ENCODE assay signal across 16 cellular contexts in the genomic region with DNA sequence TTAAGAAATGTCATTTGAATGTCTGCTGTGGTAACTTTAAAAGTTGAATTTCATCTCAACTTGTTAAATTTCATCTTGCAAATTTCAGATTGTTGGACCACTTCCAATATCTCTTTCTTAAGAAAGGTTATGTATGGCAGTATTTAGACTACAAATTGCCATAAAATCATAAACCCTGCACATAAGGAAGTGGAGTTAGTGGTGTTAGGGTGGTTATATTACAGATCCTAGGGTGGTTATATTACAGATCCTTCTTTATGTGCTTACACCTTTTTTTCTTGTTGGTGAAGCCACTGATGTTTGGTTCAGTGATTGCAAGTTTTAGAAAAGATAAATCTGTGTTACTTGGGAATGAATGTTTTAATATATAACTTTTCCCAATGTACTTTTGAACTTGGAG. TPM values are rescaled to one million over a fixed set of nuclear protein-coding genes. Genes with fewer than 3 reads are reported as not detected.
A peak's percentile ranks its signal among the peaks of the same experiment; 100 is the strongest.
DNase-seq lines count a peak whose midpoint lies in the region; ATAC-seq and TF ChIP-seq lines count a peak whose summit lies in the region.
"Had no signal": no experiment of that assay in that cellular context is flagged by ENCODE, and none has a peak within 500 bp of the region (broad histone marks: within the 10 kb centered on the region; RNA-seq: fewer than 3 reads in every experiment).

No MANE protein-coding gene starts in this region.

- no peak overlapping the region for H2AFZ ChIP-seq in mammary epithelial cell (ENCODE audit: low read depth, low read length)
- H2AFZ ChIP-seq: GM23338 had no signal

- H3K27me3 ChIP-seq in mammary epithelial cell (ENCODE audit: insufficient read depth, low read length) (no peaks in the 10 kb centered on the region), adipocyte (replicated peaks; ENCODE audit: control insufficient read depth, insufficient read depth, low read length) (no peaks in the 10 kb centered on the region)
- H3K27me3 ChIP-seq: BLaER1 treated with 17β-estradiol and CSF1 and Interleukin-3, amounts not matched to agents 10 nM and 100 nM had no signal

- ATAC-seq in mucosa of descending colon (peak; percentile 87), GM18505 (IDR thresholded peaks at IDR 0.05; ENCODE audit: unreplicated experiment) (no peak)
- ATAC-seq: GM23338, HepG2 had no signal

- H3K4me3 Mint-ChIP-seq in MCF 10A (ENCODE audit: unreplicated experiment) (no peak overlapping the region), Calu3 (ENCODE audit: low read depth, unreplicated experiment) (no peak overlapping the region)
- H3K4me3 Mint-ChIP-seq: GM23338 had no signal

- H3K27ac Mint-ChIP-seq in MCF 10A (ENCODE audit: low read depth, unreplicated experiment) (peak overlapping the region; percentile 40), Calu3 (ENCODE audit: unreplicated experiment) (no peak overlapping the region)
- H3K27ac Mint-ChIP-seq: CD4-positive, CD25-positive, alpha-beta regulatory T cell; GM23338 had no signal

- peaks cover 70% of the 10 kb centered on the region for H3K4me1 ChIP-seq in mammary epithelial cell (ENCODE audit: insufficient read depth, low read length)
- peaks cover 11% of the 10 kb centered on the region for H3K4me1 ChIP-seq in adipocyte (ENCODE audit: control insufficient read depth, insufficient read depth, low read length)
- peaks cover 15% of the 10 kb centered on the region for H3K4me1 ChIP-seq in mucosa of descending colon (ENCODE audit: low read depth)

- H4K20me1 ChIP-seq in mammary epithelial cell (ENCODE audit: insufficient read depth, low read length): no peaks in the 10 kb centered on the region

- peaks cover 2% of the 10 kb centered on the region for H3K36me3 ChIP-seq in mammary epithelial cell (ENCODE audit: insufficient read depth, low read length)
- peaks cover 18% of the 10 kb centered on the region for H3K36me3 ChIP-seq in adipocyte (ENCODE audit: control insufficient read depth, insufficient read depth, low read length, severe bottlenecking)
- H3K36me3 ChIP-seq in mucosa of descending colon (ENCODE audit: low read depth): no peaks in the 10 kb centered on the region

- peaks cover 3% of the 10 kb centered on the region for H3K9me3 ChIP-seq in mammary epithelial cell (replicated peaks; ENCODE audit: insufficient read depth, low read length)
- H3K9me3 ChIP-seq in adipocyte (ENCODE audit: control insufficient read depth, low read length): no peaks in the 10 kb centered on the region
- H3K9me3 ChIP-seq in mucosa of descending colon: no peaks in the 10 kb centered on the region
- H3K9me3 ChIP-seq: BLaER1 treated with 17β-estradiol and CSF1 and Interleukin-3, amounts not matched to agents 10 nM and 100 nM had no signal

- peaks cover under 1% of the 10 kb centered on the region for H3K36me3 Mint-ChIP-seq in MCF 10A (ENCODE audit: insufficient read depth, unreplicated experiment)
- H3K36me3 Mint-ChIP-seq in Calu3 (ENCODE audit: insufficient read depth, unreplicated experiment): no peaks in the 10 kb centered on the region
- H3K36me3 Mint-ChIP-seq: CD4-positive, CD25-positive, alpha-beta regulatory T cell had no signal

- peaks cover 43% of the 10 kb centered on the region for H3K4me1 Mint-ChIP-seq in MCF 10A (ENCODE audit: insufficient read depth, unreplicated experiment)
- peaks cover 42% of the 10 kb centered on the region for H3K4me1 Mint-ChIP-seq in Calu3 (ENCODE audit: low read depth, unreplicated experiment)
- H3K4me1 Mint-ChIP-seq: CD4-positive, CD25-positive, alpha-beta regulatory T cell had no signal

- in situ Hi-C loops in mammary epithelial cell (cut with MboI; ENCODE audit: low sequenced_read_pairs in 2 of 2): no loop called here

- no peak overlapping the region for H3K9ac ChIP-seq in mammary epithelial cell (ENCODE audit: insufficient read depth, low read length)
- H3K9ac ChIP-seq in adipocyte (ENCODE audit: low read length): no peak overlapping the region
- H3K9ac ChIP-seq: BLaER1 treated with 17β-estradiol and CSF1 and Interleukin-3, amounts not matched to agents 10 nM and 100 nM had no signal

- TF ChIP-seq CTCF in MCF 10A (IDR thresholded peaks at IDR 0.05; ENCODE audit: unreplicated experiment) (no peak), mammary epithelial cell (conservative IDR thresholded peaks at IDR 0.05 in 1 of 2, IDR thresholded peaks at IDR 0.05 in 1 of 2; ENCODE audit: extremely low read depth in 1 of 2, insufficient read depth in 1 of 2, low read depth in 1 of 2, low read length in 2 of 2) (no peak), mucosa of descending colon (IDR thresholded peaks at IDR 0.05) (no peak), Calu3 (IDR thresholded peaks at IDR 0.05; ENCODE audit: unreplicated experiment) (no peak)

- H3K4me2 ChIP-seq in mammary epithelial cell (ENCODE audit: insufficient read depth, low read depth, low read length): no peak overlapping the region
- H3K4me2 ChIP-seq: GM23338 had no signal

- BruUV-seq in MCF 10A (replicated peaks; lab: Mats Ljungman, UMichigan) (no TSS peak), mammary epithelial cell (replicated peaks; lab: Mats Ljungman, UMichigan) (no TSS peak), Calu3 (replicated peaks; lab: Mats Ljungman, UMichigan) (no TSS peak)

- DNase-seq in MCF 10A (ENCODE audit: unreplicated experiment) (no peak), mammary epithelial cell (no peak), adipocyte (ENCODE audit: low read depth) (peak; percentile 21), mucosa of descending colon (no peak), NCI-H187 treated with DMSO at 0.1 percent for 48 hours (lab: John Stamatoyannopoulos, UW) (no peak), Calu3 (no peak)
- DNase-seq in activated CD4-positive, alpha-beta T cell treated with anti-CD3 and anti-CD28 coated beads, Interleukin-2, amount 50 U/mL, for 48 hours: no peak
- DNase-seq: AML-193; CD4-positive, CD25-positive, alpha-beta regulatory T cell; DMS 273 treated with DMSO at 0.1 percent for 48 hours; H7 had no signal

- CTCF ChIA-PET in MCF 10A (lab: Yijun Ruan, JAX): no interaction called here
- CTCF ChIA-PET in mammary epithelial cell (lab: Charles Lee; ENCODE audit: low non-redundant PET): no interaction called here
- CTCF ChIA-PET in Calu3 (lab: Charles Lee): no interaction called here

- H3K27me3 Mint-ChIP-seq in MCF 10A (ENCODE audit: insufficient read depth, unreplicated experiment) (no peaks in the 10 kb centered on the region), Calu3 (ENCODE audit: unreplicated experiment) (no peaks in the 10 kb centered on the region)

- no peak overlapping the region for H3K4me3 ChIP-seq in mammary epithelial cell (replicated peaks in 1 of 3; ENCODE audit: insufficient read depth in 1 of 3, low read depth in 2 of 3, low read length in 3 of 3)
- H3K4me3 ChIP-seq in adipocyte (ENCODE audit: low read length): no peak overlapping the region
- no peak overlapping the region for H3K4me3 ChIP-seq in mucosa of descending colon
- H3K4me3 ChIP-seq: BLaER1 treated with 17β-estradiol and CSF1 and Interleukin-3, amounts not matched to agents 10 nM and 100 nM; GM23338 had no signal

- intact Hi-C loops in MCF 10A (cut with micrococcal nuclease): no loop called here
- intact Hi-C loops in mammary epithelial cell (cut with micrococcal nuclease): no loop called here
- intact Hi-C loops in mucosa of descending colon (cut with DNase I, micrococcal nuclease): no loop called here
- intact Hi-C loops in Calu3 (cut with micrococcal nuclease; ENCODE audit: unreplicated experiment): no loop called here

- no peak for TF ChIP-seq POLR2A in GM18505 (IDR thresholded peaks at IDR 0.05; ENCODE audit: borderline replicate concordance, extremely low read depth, insufficient read depth, insufficient read length)

- peaks cover 96% of the 10 kb centered on the region for H3K79me2 ChIP-seq in mammary epithelial cell (ENCODE audit: insufficient read depth, low read length)

- H3K27ac ChIP-seq in mammary epithelial cell (ENCODE audit: insufficient read depth, low read depth, low read length): no peak overlapping the region
- H3K27ac ChIP-seq: 22Rv1; BLaER1 treated with 17β-estradiol and CSF1 and Interleukin-3, amounts not matched to agents 10 nM and 100 nM had no signal

- dilution Hi-C loops in mammary epithelial cell (cut with HindIII; ENCODE audit: low sequenced_read_pairs): no loop called here

- H3K9me3 Mint-ChIP-seq in MCF 10A (ENCODE audit: unreplicated experiment) (no peaks in the 10 kb centered on the region), Calu3 (ENCODE audit: low read depth, unreplicated experiment) (no peaks in the 10 kb centered on the region)
- H3K9me3 Mint-ChIP-seq: CD4-positive, CD25-positive, alpha-beta regulatory T cell; GM23338 had no signal

- POLR2A ChIA-PET in MCF 10A (lab: Yijun Ruan, JAX): interaction anchor here (2.0 to 3.2 kb wide), 2 partner anchors 9 to 100 kb away, joined by 6 to 23 read pairs; a partner anchor contains a TSS

RNA-seq across cellular contexts. Expression of a gene that starts 9.0 kb away (rescaled TPM):
- total RNA-seq in MCF 10A (2022) (66.0 and 86.5 TPM in 2 replicates), mammary epithelial cell (100 to 1,000 TPM; 116 to 175 TPM), mucosa of descending colon (10 to 100 TPM in 2 of 3 donors, 1 to 10 TPM in 1; 6.3 to 23.8 (median 14.4) TPM), Calu3 (2022) (28.6 and 43.8 TPM in 2 replicates)
- polyA plus RNA-seq in mammary epithelial cell: 66.9 TPM
- 137 TPM for polyA minus RNA-seq in mammary epithelial cell
